In genomic region chrX:17440836-17441235, GRCh38 we compare ENCODE assay signal across 7 cellular contexts.
"Had no signal": no experiment of that assay in that cellular context is flagged by ENCODE, and none has a peak within 500 bp of the region (broad histone marks: within the 10 kb centered on the region; RNA-seq: fewer than 3 reads in every experiment).

No MANE protein-coding gene starts in this region.

- H3K4me3 ChIP-seq: GM23338 had no signal

- H3K4me2 ChIP-seq: GM23338 had no signal

- H3K4me3 Mint-ChIP-seq: GM23338, H9 had no signal

- H2AFZ ChIP-seq: GM23338 had no signal

- H3K9me3 Mint-ChIP-seq: GM23338, H9 had no signal

- H3K27ac ChIP-seq: HL-60 had no signal

- ATAC-seq: GM23338 had no signal

- H3K27ac Mint-ChIP-seq: GM23338, H9 had no signal

- FAIRE-seq: H1, H54 had no signal

- DNase-seq: H9, HCEC 1CT, IMR-90 had no signal
